ENCODE assay signal across 8 cellular contexts in the genomic region with DNA sequence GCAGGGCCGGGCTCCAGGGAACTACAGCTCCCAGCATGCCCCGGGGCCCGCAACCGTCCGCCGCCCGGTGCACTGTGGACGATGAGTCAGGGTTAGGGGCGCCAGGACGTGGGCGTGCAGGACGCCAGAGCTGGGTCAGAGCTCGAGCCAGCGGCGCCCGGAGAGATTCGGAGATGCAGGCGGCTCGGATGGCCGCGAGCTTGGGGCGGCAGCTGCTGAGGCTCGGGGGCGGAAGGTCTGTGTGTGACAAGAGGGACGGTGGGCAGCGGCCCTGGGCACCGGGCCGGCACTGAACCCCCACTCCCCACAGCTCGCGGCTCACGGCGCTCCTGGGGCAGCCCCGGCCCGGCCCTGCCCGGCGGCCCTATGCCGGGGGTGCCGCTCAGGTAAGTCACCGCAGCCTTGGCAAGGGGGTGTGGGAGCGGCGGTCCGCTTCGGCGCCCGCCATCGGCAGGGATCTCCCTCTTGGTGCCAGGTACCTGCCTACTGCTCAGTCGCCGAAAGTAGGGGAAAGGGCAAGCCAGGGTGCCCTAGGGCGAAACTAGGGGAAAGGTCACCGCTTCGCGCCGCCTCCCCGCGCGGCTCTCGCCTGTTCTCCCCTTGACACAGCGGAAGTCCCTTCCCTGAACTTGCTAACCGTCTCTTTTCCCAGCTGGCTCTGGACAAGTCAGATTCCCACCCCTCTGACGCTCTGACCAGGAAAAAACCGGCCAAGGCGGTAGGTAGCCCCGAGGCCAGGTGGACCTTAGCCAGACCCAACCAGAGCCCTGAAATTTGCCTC. TPM values are rescaled to one million over a fixed set of nuclear protein-coding genes. Genes with fewer than 3 reads are reported as not detected.
A peak's percentile ranks its signal among the peaks of the same experiment; 100 is the strongest.
DNase-seq lines count a peak whose midpoint lies in the region; ATAC-seq and TF ChIP-seq lines count a peak whose summit lies in the region.

A gene (plus strand): TSS at position 127 of the 781 bp plus-strand sequence. CDS start 47 bp downstream, at position 174.
A gene (minus strand): TSS at position 25 of the 781 bp plus-strand sequence.

- in situ Hi-C loops in ACHN (cut with HindIII; ENCODE audit: low pct_ligation_motif_present, low pct_unique_long_range_greater_than_20kb, low sequenced_read_pairs) (no loop called here), Panc1 (cut with HindIII; ENCODE audit: low pct_unique_long_range_greater_than_20kb, low sequenced_read_pairs) (no loop called here)

- ATAC-seq in GM18867 (IDR thresholded peaks at IDR 0.05; ENCODE audit: unreplicated experiment) (peak; percentile 52), HG03354 (IDR thresholded peaks at IDR 0.05; ENCODE audit: poor library complexity, severe bottlenecking, unreplicated experiment) (peak; percentile 62), Panc1 (peak; percentile 73)

- H3K36me3 ChIP-seq in Panc1 (ENCODE audit: control insufficient read depth, insufficient read depth, low read length): peaks cover 5% of the 10 kb centered on the region; the same call in 1 of the 2 replicates
- peaks cover 27 to 46% (median 40%) of the 10 kb centered on the region in 4 donors for H3K36me3 ChIP-seq in esophagus muscularis mucosa
- H3K36me3 ChIP-seq in muscle layer of duodenum (ENCODE audit: control insufficient read depth in 1 of 2, insufficient read depth in 2 of 2, low read length in 2 of 2): peaks cover 16 to 25% of the 10 kb centered on the region in 2 donors

- no peaks in the 10 kb centered on the region for H3K9me3 ChIP-seq in Panc1 (ENCODE audit: control insufficient read depth, insufficient read depth, low read depth, low read length)
- no peaks in the 10 kb centered on the region for H3K9me3 ChIP-seq in esophagus muscularis mucosa
- H3K9me3 ChIP-seq in muscle layer of duodenum (ENCODE audit: control insufficient read depth in 1 of 2, low read length in 2 of 2): no peaks in the 10 kb centered on the region

- H3K4me3 ChIP-seq in Panc1 (ENCODE audit: low read depth in 2 of 2, low read length in 2 of 2): peak within 1 kb of the TSS; percentile 73 to 78
- peak within 1 kb of the TSS; percentile 74 to 98 (median 94) for H3K4me3 ChIP-seq in esophagus muscularis mucosa
- H3K4me3 ChIP-seq in muscle layer of duodenum (ENCODE audit: low read depth in 1 of 2, low read length in 2 of 2): peak within 1 kb of the TSS; percentile 88 to 90

- CTCF ChIA-PET in Panc1 (lab: Charles Lee): interaction anchor here (0.6 to 1.2 kb wide), 3 partner anchors 77 to 174 kb away, joined by 3 to 4 read pairs (median 4); no protein-coding TSS in a partner anchor

- POLR2A ChIA-PET in Panc1 (lab: Charles Lee): interaction anchor here (0.6 kb wide), 2 partner anchors 36 to 102 kb away, joined by 3 read pairs; no protein-coding TSS in a partner anchor

- peaks cover 57% of the 10 kb centered on the region for H3K4me1 ChIP-seq in Panc1 (ENCODE audit: control insufficient read depth, insufficient read depth, low read length)
- peaks cover 66 to 75% (median 74%) of the 10 kb centered on the region in 4 donors for H3K4me1 ChIP-seq in esophagus muscularis mucosa
- peaks cover 24 to 58% of the 10 kb centered on the region in 2 donors for H3K4me1 ChIP-seq in muscle layer of duodenum (ENCODE audit: control insufficient read depth in 1 of 2, insufficient read depth in 2 of 2, low read length in 2 of 2)

- intact Hi-C loops in Panc1 (cut with micrococcal nuclease; ENCODE audit: unreplicated experiment) (no loop called here), esophagus muscularis mucosa (cut with DNase I) (no loop called here)

- peak within 1 kb of the TSS; percentile 95 for H3K27ac ChIP-seq in Panc1 (ENCODE audit: low read length)
- H3K27ac ChIP-seq in esophagus muscularis mucosa (replicated peaks in 1 of 4): peak within 1 kb of the TSS; percentile 92 to 99 (median 97)
- H3K27ac ChIP-seq in muscle layer of duodenum (ENCODE audit: low read length): peak within 1 kb of the TSS; percentile 97

- no peak for TF ChIP-seq EP300 in esophagus muscularis mucosa (IDR thresholded peaks at IDR 0.05)

- no peaks in the 10 kb centered on the region for H3K27me3 ChIP-seq in Panc1 (ENCODE audit: control insufficient read depth, insufficient read depth, low read length)
- no peaks in the 10 kb centered on the region for H3K27me3 ChIP-seq in esophagus muscularis mucosa
- H3K27me3 ChIP-seq in muscle layer of duodenum (ENCODE audit: low read depth, low read length): no peaks in the 10 kb centered on the region

- TF ChIP-seq POLR2A in esophagus muscularis mucosa (IDR thresholded peaks at IDR 0.05; ENCODE audit: low read depth): peak; percentile 74

- no TSS peak for BruUV-seq in Panc1 (replicated peaks; lab: Mats Ljungman, UMichigan)

- under 1% methylated on average over 22 of the region's 63 CpGs for WGBS in esophagus muscularis mucosa

- peak; percentile 89 for DNase-seq in ACHN
- DNase-seq in Panc1 (ENCODE audit: low read depth, low spot score): no peak
- peak; percentile 59 for DNase-seq in activated T-helper 1 cell treated with Interleukin-2 at 50 U/mL for 16 hours (ENCODE audit: low read depth)
- DNase-seq in esophagus muscularis mucosa (ENCODE audit: extremely low spot score): peak; percentile 98
- peak; percentile 85 to 87 for DNase-seq in stimulated activated CD8-positive, alpha-beta memory T cell treated with anti-CD3 and anti-CD28 coated beads, Interleukin-7, amount 100 ng/mL, for 48 hours (ENCODE audit: extremely low read depth in 1 of 2, low read depth in 1 of 2)

- TF ChIP-seq CTCF in Panc1 (IDR thresholded peaks at IDR 0.05) (no peak), esophagus muscularis mucosa (IDR thresholded peaks at IDR 0.05) (no peak)

RNA-seq across cellular contexts. Expression of the first gene that starts in this region (rescaled TPM):
- 305 TPM for total RNA-seq in Panc1 (2021; ENCODE audit: unreplicated experiment)
- 289 TPM for polyA plus RNA-seq in Panc1 (2012; ENCODE audit: insufficient read length)
- total RNA-seq in esophagus muscularis mucosa: 100 to 1,000 TPM; 250 to 662 (median 544) TPM

RNA-seq across cellular contexts. Expression of the second gene that starts in this region (rescaled TPM):
- 32.4 TPM for total RNA-seq in Panc1 (2021; ENCODE audit: unreplicated experiment)
- polyA plus RNA-seq in Panc1 (2012; ENCODE audit: insufficient read length): 44.9 TPM
- total RNA-seq in esophagus muscularis mucosa: 10 to 100 TPM; 12.3 to 21.4 (median 16.5) TPM
